In the genomic region with DNA sequence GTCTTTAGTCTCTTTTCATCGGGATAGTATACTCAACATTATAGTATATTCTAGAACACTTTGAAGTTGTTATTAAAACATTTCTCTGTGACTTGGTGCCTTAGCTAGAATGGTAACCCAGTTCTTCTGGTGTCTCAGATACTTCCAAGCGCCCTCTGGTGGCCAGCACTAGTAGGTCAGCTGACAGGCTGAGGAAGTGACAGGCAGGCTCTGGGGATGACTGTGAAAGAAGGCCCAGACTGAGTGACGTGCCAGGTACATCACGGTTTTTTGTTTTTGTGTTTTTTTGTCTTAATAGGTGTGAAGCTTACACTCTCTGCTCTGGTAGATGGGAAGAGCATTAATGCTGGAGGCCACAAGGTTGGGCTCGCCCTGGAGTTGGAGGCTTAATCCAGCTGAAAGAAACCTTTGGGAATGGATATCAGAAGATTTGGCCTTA, we compare ENCODE assay signal across 1 cellular context.
A peak's percentile ranks its signal among the peaks of the same experiment; 100 is the strongest.
TF ChIP-seq lines count a peak whose summit lies in the region.

No MANE protein-coding gene starts in this region.

TF ChIP-seq in GM12878, 131 proteins besides CTCF, POLR2A, EP300 and RAD21 (continued from another document):
- 0 out of 2 replicates have a peak, but pooled peaks have one; percentile 65 for TF ChIP-seq STAT1 (conservative IDR thresholded peaks at IDR 0.05)
